In the genomic region with DNA sequence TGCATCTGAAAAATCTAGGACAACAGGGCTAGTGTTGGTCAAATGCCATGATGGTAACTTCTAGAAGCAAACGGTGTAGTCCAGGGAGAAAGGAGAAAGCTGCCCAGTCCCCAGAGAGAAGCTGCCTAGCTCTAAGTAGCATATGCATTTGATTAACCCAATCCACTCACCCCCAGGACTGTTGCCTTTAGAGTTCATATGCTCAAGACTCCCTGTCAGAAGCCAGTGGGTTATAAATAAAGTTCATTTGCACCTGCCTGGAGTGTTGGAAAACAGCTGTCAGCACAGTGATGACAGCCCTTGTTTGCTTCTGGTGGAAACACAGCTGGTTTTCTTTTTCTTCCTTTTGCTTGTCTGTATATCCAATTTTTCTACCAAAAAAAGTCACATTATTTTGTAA, we compare ENCODE assay signal across 17 cellular contexts. TPM values are rescaled to one million over a fixed set of nuclear protein-coding genes. Genes with fewer than 3 reads are reported as not detected.
DNase-seq lines count a peak whose midpoint lies in the region; ATAC-seq, FAIRE-seq and TF ChIP-seq lines count a peak whose summit lies in the region.
"Had no signal": no experiment of that assay in that cellular context is flagged by ENCODE, and none has a peak within 500 bp of the region (broad histone marks: within the 10 kb centered on the region; RNA-seq: fewer than 3 reads in every experiment).

No MANE protein-coding gene starts in this region.

- H3K27ac Mint-ChIP-seq in activated T-cell treated with anti-CD3 and anti-CD28 coated beads, Interleukin-2, amount 50 U/mL, for 24 hours = no peak overlapping the region
- H3K27ac Mint-ChIP-seq in activated naive CD8-positive, alpha-beta T cell treated with anti-CD3 and anti-CD28 coated beads, Interleukin-2, amount 50 U/mL, for 24 hours = no peak overlapping the region
- H3K27ac Mint-ChIP-seq: IgD-negative memory B cell had no signal

- no peak for TF ChIP-seq RAD21 in A549 (conservative IDR thresholded peaks at IDR 0.05 in 1 of 2, IDR thresholded peaks at IDR 0.05 in 1 of 2)
- no peak for TF ChIP-seq RAD21 in IMR-90 (IDR thresholded peaks at IDR 0.05; ENCODE audit: low read length)
- TF ChIP-seq RAD21 in neural cell (conservative IDR thresholded peaks at IDR 0.05) = no peak

- H4K8ac ChIP-seq in IMR-90 (ENCODE audit: low read depth in 2 of 2, low read length in 2 of 2) = peak overlapping the region; percentile 64 to 81

- H3K79me1 ChIP-seq in IMR-90 (ENCODE audit: low read depth in 1 of 2, low read length in 2 of 2) = peaks cover 0 to 11% of the 10 kb centered on the region in 2 experiments; a peak in 2 of 4 replicates

- H3K9me3 ChIP-seq in A549 = no peaks in the 10 kb centered on the region
- peaks cover 3% of the 10 kb centered on the region; the same call in 1 of the 2 replicates for H3K9me3 ChIP-seq in IMR-90 (ENCODE audit: control insufficient read depth, insufficient read depth, low read length)
- H3K9me3 ChIP-seq in endothelial cell of umbilical vein (replicated peaks; ENCODE audit: control insufficient read depth, insufficient read depth, low read length) = no peaks in the 10 kb centered on the region
- no peaks in the 10 kb centered on the region for H3K9me3 ChIP-seq in neural cell (ENCODE audit: low read length)
- H3K9me3 ChIP-seq: thyroid gland had no signal

- no peaks in the 10 kb centered on the region for H3K36me3 Mint-ChIP-seq in activated T-cell treated with anti-CD3 and anti-CD28 coated beads, Interleukin-2, amount 50 U/mL, for 24 hours (ENCODE audit: low read depth)
- H3K36me3 Mint-ChIP-seq in activated naive CD8-positive, alpha-beta T cell treated with anti-CD3 and anti-CD28 coated beads, Interleukin-2, amount 50 U/mL, for 24 hours (ENCODE audit: low read depth) = no peaks in the 10 kb centered on the region
- H3K36me3 Mint-ChIP-seq: IgD-negative memory B cell had no signal

- TF ChIP-seq POLR2A in A549 (IDR thresholded peaks at IDR 0.05; ENCODE audit: low read length) = no peak
- no peak for TF ChIP-seq POLR2A in IMR-90 (IDR thresholded peaks at IDR 0.05; ENCODE audit: low read depth, low read length)
- no peak for TF ChIP-seq POLR2A in endothelial cell of umbilical vein (IDR thresholded peaks at IDR 0.05; ENCODE audit: low read depth, low read length)

- FAIRE-seq in A549 (lab: Jason Lieb, UNC) (no peak), endothelial cell of umbilical vein (lab: Jason Lieb, UNC) (no peak)
- FAIRE-seq: bronchial epithelial cell had no signal

- H3K9me2 ChIP-seq in neural cell (ENCODE audit: insufficient read depth, low read length) = no peaks in the 10 kb centered on the region

- TF ChIP-seq EP300 in A549 (IDR thresholded peaks at IDR 0.05) (no peak), neural cell (conservative IDR thresholded peaks at IDR 0.05; ENCODE audit: poor library complexity, severe bottlenecking) (no peak)

- H3K4me1 Mint-ChIP-seq in activated T-cell treated with anti-CD3 and anti-CD28 coated beads, Interleukin-2, amount 50 U/mL, for 24 hours (ENCODE audit: low read depth) = no peaks in the 10 kb centered on the region
- H3K4me1 Mint-ChIP-seq in activated naive CD8-positive, alpha-beta T cell treated with anti-CD3 and anti-CD28 coated beads, Interleukin-2, amount 50 U/mL, for 24 hours = no peaks in the 10 kb centered on the region

- H3K27me3 Mint-ChIP-seq in activated T-cell treated with anti-CD3 and anti-CD28 coated beads, Interleukin-2, amount 50 U/mL, for 24 hours = peaks cover 13% of the 10 kb centered on the region
- peaks cover 4% of the 10 kb centered on the region for H3K27me3 Mint-ChIP-seq in activated naive CD8-positive, alpha-beta T cell treated with anti-CD3 and anti-CD28 coated beads, Interleukin-2, amount 50 U/mL, for 24 hours

- H2AK9ac ChIP-seq in IMR-90 (replicated peaks; ENCODE audit: low read depth, low read length, poor library complexity) = peak overlapping the region; percentile 56

- intact Hi-C loops in IMR-90 (cut with micrococcal nuclease) (no loop called here), endothelial cell of umbilical vein (cut with micrococcal nuclease) (no loop called here)

- 38% methylated on average over 1 of the region's 1 CpG for WGBS in A549 (ENCODE audit: missing lambda C conversion rate)
- no CpG with 5 or more reads among the region's 1 CpG for WGBS in IMR-90 (ENCODE audit: extremely low coverage in 2 of 2, insufficient read length in 1 of 2), 2 experiments

- H2BK120ac ChIP-seq in IMR-90 (ENCODE audit: low read depth, low read length) = peak overlapping the region; percentile 87

- H3K9me1 ChIP-seq in IMR-90 (ENCODE audit: insufficient read depth, low read length) = peaks cover 15% of the 10 kb centered on the region
- no peaks in the 10 kb centered on the region for H3K9me1 ChIP-seq in endothelial cell of umbilical vein (replicated peaks; ENCODE audit: control insufficient read depth, extremely low read depth, insufficient read depth, low read length)

- H2BK15ac ChIP-seq in IMR-90 (ENCODE audit: low read depth, low read length) = peak overlapping the region; percentile 91; the same call in 1 of the 3 replicates

- H4K5ac ChIP-seq in IMR-90 (ENCODE audit: low read depth, low read length) = peak overlapping the region; percentile 43; the same call in 1 of the 2 replicates

- H3K4me3 Mint-ChIP-seq in activated T-cell treated with anti-CD3 and anti-CD28 coated beads, Interleukin-2, amount 50 U/mL, for 24 hours = no peak overlapping the region
- no peak overlapping the region for H3K4me3 Mint-ChIP-seq in activated naive CD8-positive, alpha-beta T cell treated with anti-CD3 and anti-CD28 coated beads, Interleukin-2, amount 50 U/mL, for 24 hours
- H3K4me3 Mint-ChIP-seq: IgD-negative memory B cell had no signal

- H3K4me1 ChIP-seq in A549 = peaks cover 77% of the 10 kb centered on the region
- H3K4me1 ChIP-seq in IMR-90 (ENCODE audit: control insufficient read depth, insufficient read depth, low read length) = peaks cover 24% of the 10 kb centered on the region
- peaks cover 26% of the 10 kb centered on the region for H3K4me1 ChIP-seq in endothelial cell of umbilical vein (ENCODE audit: control insufficient read depth, extremely low read depth, insufficient read depth, low read length)

- no peaks in the 10 kb centered on the region for H3K79me2 ChIP-seq in endothelial cell of umbilical vein (ENCODE audit: control insufficient read depth, insufficient read depth, low read length)
- H3K79me2 ChIP-seq in neural cell (replicated peaks; ENCODE audit: insufficient read depth, low read length) = no peaks in the 10 kb centered on the region

- peak overlapping the region; percentile 74; the same call in 1 of the 2 replicates for H2AK5ac ChIP-seq in IMR-90 (ENCODE audit: low read depth, low read length)

- no peaks in the 10 kb centered on the region for H3K9me3 Mint-ChIP-seq in activated T-cell treated with anti-CD3 and anti-CD28 coated beads, Interleukin-2, amount 50 U/mL, for 24 hours
- no peaks in the 10 kb centered on the region for H3K9me3 Mint-ChIP-seq in activated naive CD8-positive, alpha-beta T cell treated with anti-CD3 and anti-CD28 coated beads, Interleukin-2, amount 50 U/mL, for 24 hours
- H3K9me3 Mint-ChIP-seq: IgD-negative memory B cell had no signal

- dilution Hi-C loops in IMR-90 (cut with HindIII; ENCODE audit: low sequenced_read_pairs, unreplicated experiment) = no loop called here
- dilution Hi-C loops in endothelial cell of umbilical vein (cut with MboI; ENCODE audit: extremely low pct_ligation_motif_present, low sequenced_read_pairs) = no loop called here

- H3K9ac ChIP-seq in IMR-90 (ENCODE audit: low read depth, low read length) = no peak overlapping the region
- H3K9ac ChIP-seq in endothelial cell of umbilical vein (replicated peaks; ENCODE audit: extremely low read depth, insufficient read depth, low read length) = no peak overlapping the region
- no peak overlapping the region for H3K9ac ChIP-seq in neural cell (ENCODE audit: low read length)

- in situ Hi-C loops in IMR-90 (cut with MboI; ENCODE audit: low sequenced_read_pairs) = no loop called here

- peak overlapping the region; percentile 75 for H3K4ac ChIP-seq in IMR-90 (ENCODE audit: low read depth, low read length)

- TF ChIP-seq CTCF in A549 (IDR thresholded peaks at IDR 0.05) (no peak), IMR-90 (conservative IDR thresholded peaks at IDR 0.05; ENCODE audit: low read depth, low read length) (no peak), endothelial cell of umbilical vein (IDR thresholded peaks at IDR 0.05; ENCODE audit: extremely low read depth in 1 of 2, insufficient read depth in 1 of 2, low read depth in 1 of 2, low read length in 2 of 2) (no peak), neural cell (IDR thresholded peaks at IDR 0.05; ENCODE audit: poor library complexity, severe bottlenecking) (no peak)

- H3K36me3 ChIP-seq in IMR-90 (ENCODE audit: control insufficient read depth, insufficient read depth, low read length) (no peaks in the 10 kb centered on the region), endothelial cell of umbilical vein (ENCODE audit: control insufficient read depth in 2 of 2, extremely low read depth in 1 of 2, insufficient read depth in 2 of 2, low read length in 2 of 2) (no peaks in the 10 kb centered on the region), neural cell (ENCODE audit: insufficient read depth, low read length) (no peaks in the 10 kb centered on the region)
- H3K36me3 ChIP-seq: thyroid gland had no signal

- BruUV-seq in IMR-90 (replicated peaks; lab: Mats Ljungman, UMichigan) = no TSS peak
- BruUV-seq in endothelial cell of umbilical vein (replicated peaks; lab: Mats Ljungman, UMichigan) = no TSS peak

- H4K20me1 ChIP-seq in IMR-90 (ENCODE audit: insufficient read depth, low read length) (no peaks in the 10 kb centered on the region), endothelial cell of umbilical vein (replicated peaks; ENCODE audit: control insufficient read depth, extremely low read depth, insufficient read depth, low read length) (no peaks in the 10 kb centered on the region), neural cell (ENCODE audit: insufficient read depth) (no peaks in the 10 kb centered on the region)

- no peaks in the 10 kb centered on the region for H3F3A ChIP-seq in neural cell (ENCODE audit: insufficient read depth, low read length, poor library complexity, severe bottlenecking)

- DNase-seq in A549 (ENCODE audit: low read depth in 1 of 2, low spot score in 1 of 2) = no peak
- peak; percentile 59 for DNase-seq in IMR-90
- DNase-seq in endothelial cell of umbilical vein (ENCODE audit: low read depth, low spot score) = peak; percentile 8
- no peak for DNase-seq in activated T-cell treated with anti-CD3 and anti-CD28 coated beads, Interleukin-2, amount 50 U/mL, for 24 hours
- no peak for DNase-seq in stimulated activated CD4-positive, alpha-beta T cell treated with anti-CD3 and anti-CD28 coated beads, Interleukin-1b, Interleukin-23, amount 100 ng/mL, for 48 hours
- no peak for DNase-seq in activated naive CD8-positive, alpha-beta T cell treated with anti-CD3 and anti-CD28 coated beads, Interleukin-2, amount 50 U/mL, for 24 hours
- DNase-seq: DMS79; hypothalamus; NCI-H2029; NK-92 treated with Interleukin-12 subunit alpha and Interleukin-12 subunit beta, amount 100 ng/mL, for 24 hours; thyroid gland had no signal

- peak overlapping the region; percentile 89 for H3K4me2 ChIP-seq in A549
- peak overlapping the region; percentile 51; the same call in 1 of the 2 replicates for H3K4me2 ChIP-seq in IMR-90 (ENCODE audit: low read depth, low read length)
- H3K4me2 ChIP-seq in endothelial cell of umbilical vein (ENCODE audit: insufficient read depth, low read length) = no peak overlapping the region
- H3K4me2 ChIP-seq in neural cell (ENCODE audit: low read length) = no peak overlapping the region

- H3K27me3 ChIP-seq in IMR-90 (ENCODE audit: control insufficient read depth, insufficient read depth, low read length) (no peaks in the 10 kb centered on the region), endothelial cell of umbilical vein (ENCODE audit: control insufficient read depth in 2 of 2, insufficient read depth in 2 of 2, low read length in 2 of 2) (no peaks in the 10 kb centered on the region), neural cell (ENCODE audit: insufficient read depth, low read depth, low read length) (no peaks in the 10 kb centered on the region)
- H3K27me3 ChIP-seq: thyroid gland had no signal

- H3K27ac ChIP-seq in A549 (peak overlapping the region; percentile 89 to 93), IMR-90 (ENCODE audit: insufficient read depth, low read length) (peak overlapping the region; percentile 6; the same call in 1 of the 2 replicates), endothelial cell of umbilical vein (ENCODE audit: insufficient read depth, low read depth, low read length) (no peak overlapping the region), neural cell (ENCODE audit: low read length) (no peak overlapping the region)
- H3K27ac ChIP-seq: SK-N-MC had no signal

- H3K56ac ChIP-seq in IMR-90 (ENCODE audit: extremely low read depth, insufficient read depth, low read length) = no peak overlapping the region; the same call in 1 of the 2 replicates

- peak overlapping the region; percentile 70 for H4K91ac ChIP-seq in IMR-90 (ENCODE audit: insufficient read depth, low read depth, low read length)

- H2BK5ac ChIP-seq in IMR-90 (ENCODE audit: low read depth, low read length, poor library complexity, severe bottlenecking) = peak overlapping the region; percentile 73

- ATAC-seq in A549 = no peak
- peak; percentile 53 for ATAC-seq in IMR-90 (ENCODE audit: low read depth)
- ATAC-seq in activated naive CD8-positive, alpha-beta T cell treated with anti-CD3 and anti-CD28 coated beads, Interleukin-2, amount 50 U/mL, for 24 hours = no peak
- no peak for ATAC-seq in HG02759 (IDR thresholded peaks at IDR 0.05; ENCODE audit: unreplicated experiment)

- H3K4me3 ChIP-seq in A549 (no peak overlapping the region), IMR-90 (ENCODE audit: insufficient read depth, low read depth, low read length) (no peak overlapping the region), endothelial cell of umbilical vein (replicated peaks in 1 of 3; ENCODE audit: insufficient read depth in 1 of 3, low read depth in 1 of 3, low read length in 3 of 3) (no peak overlapping the region), neural cell (ENCODE audit: low read length) (no peak overlapping the region)
- H3K4me3 ChIP-seq: SK-N-MC, thyroid gland had no signal

- peak overlapping the region; percentile 6 for H2AFZ ChIP-seq in IMR-90 (replicated peaks; ENCODE audit: low read length, poor library complexity)
- no peak overlapping the region for H2AFZ ChIP-seq in endothelial cell of umbilical vein (ENCODE audit: low read depth, low read length)
- no peak overlapping the region for H2AFZ ChIP-seq in neural cell (ENCODE audit: low read depth, low read length)

- POLR2A ChIA-PET in A549 (lab: Yijun Ruan, JAX) (interaction anchor here (1.1 kb wide), 1 partner anchor 95 kb away, joined by 3 read pairs; a partner anchor contains a TSS), IMR-90 (lab: Charles Lee; ENCODE audit: unreplicated experiment) (interaction anchor here (1.2 kb wide), 1 partner anchor 102 kb away, joined by 3 read pairs; no protein-coding TSS in a partner anchor), endothelial cell of umbilical vein (lab: Charles Lee) (interaction anchor here (0.6 kb wide), 2 partner anchors 62 to 317 kb away, joined by 5 to 6 read pairs; no protein-coding TSS in a partner anchor)

- peak overlapping the region; percentile 87; the same call in 1 of the 2 replicates for H3K23ac ChIP-seq in IMR-90 (ENCODE audit: low read depth, low read length)

- H3K14ac ChIP-seq in IMR-90 (replicated peaks; ENCODE audit: low read depth, low read length) = peak overlapping the region; percentile 90; the same call in 1 of the 2 replicates

- H3K18ac ChIP-seq in IMR-90 (ENCODE audit: low read depth, low read length) = peak overlapping the region; percentile 80; the same call in 1 of the 2 replicates

- CTCF ChIA-PET in A549 (lab: Yijun Ruan, JAX) = interaction anchor here (0.6 to 2.5 kb wide), 9 partner anchors 15 to 336 kb away, joined by 3 to 9 read pairs (median 3); no protein-coding TSS in a partner anchor
- CTCF ChIA-PET in IMR-90 (lab: Yijun Ruan, JAX) = interaction anchor here (0.6 to 1.0 kb wide), 2 partner anchors 8 to 73 kb away, joined by 3 read pairs; no protein-coding TSS in a partner anchor
- CTCF ChIA-PET in endothelial cell of umbilical vein (lab: Charles Lee) = interaction anchor here (1.2 to 2.4 kb wide), 2 partner anchors 17 to 77 kb away, joined by 3 to 10 read pairs; no protein-coding TSS in a partner anchor

- H2BK20ac ChIP-seq in IMR-90 (ENCODE audit: low read depth, low read length) = peak overlapping the region; percentile 89

RNA-seq across cellular contexts. Expression of a gene that starts 2.1 kb away (rescaled TPM):
- polyA plus RNA-seq in A549 (2011; rRNA removed) (17.4 and 38.6 TPM in 2 replicates), A549 (2017; fragmentation: RNase III; extraction: RNeasy Plus Mini Kit Qiagen cat#74134 plus additional on column Dnase treatment) (28.7 to 45.2 TPM (median 32.2 TPM) in 3 replicates), IMR-90 (2012; rRNA removed) (0.60 and 0.67 TPM in 2 replicates), endothelial cell of umbilical vein (not detected in 2 replicates), neural cell (0.30 TPM in 1 of 2 replicates, not detected in the other)
- polyA plus RNA-seq in A549 (2012; cell fraction: cytosol; rRNA removed) = 6.2 and 9.6 TPM in 2 replicates
- polyA plus RNA-seq in A549 (2012; cell fraction: nucleus; rRNA removed) = 5.8 and 6.9 TPM in 2 replicates
- polyA minus RNA-seq in A549 (2011; rRNA and poly(A)+ RNA removed) = 20.8 and 30.0 TPM in 2 replicates
- total RNA-seq in IMR-90 (2012; rRNA removed) (1.1 and 1.6 TPM in 2 replicates), endothelial cell of umbilical vein (not detected in 2 replicates)
- 0.08 and 0.75 TPM in 2 replicates for polyA plus RNA-seq in IMR-90 (2012; cell fraction: cytosol; rRNA removed)
- 0.08 TPM in 1 of 2 replicates, not detected in the other for polyA plus RNA-seq in IMR-90 (2012; cell fraction: nucleus; rRNA removed; ENCODE audit: low replicate concordance)
- polyA plus RNA-seq in endothelial cell of umbilical vein (2011; cell fraction: cytosol; rRNA removed) = not detected in 2 replicates
- polyA plus RNA-seq in endothelial cell of umbilical vein (2011; cell fraction: nucleus; rRNA removed) = not detected in 2 replicates
- not detected in 2 replicates for polyA plus RNA-seq in endothelial cell of umbilical vein (2012)
- polyA minus RNA-seq in endothelial cell of umbilical vein (not detected in 2 replicates), neural cell (not detected in 2 replicates)
- polyA minus RNA-seq in endothelial cell of umbilical vein (2011; cell fraction: cytosol; rRNA and poly(A)+ RNA removed) = not detected
- not detected in 2 replicates for polyA minus RNA-seq in endothelial cell of umbilical vein (2011; cell fraction: nucleus; rRNA and poly(A)+ RNA removed)
- total RNA-seq: bronchial epithelial cell, lung microvascular endothelial cell had no signal
- polyA plus RNA-seq: IgD-negative memory B cell had no signal

Comparison
In these comparisons a context has a peak if more than half of its experiments do, and no peak if none do; other contexts are left out.
1. DNase-seq: peak in IMR-90 (single experiment) and endothelial cell of umbilical vein (single experiment); none in A549 (0 of 2), activated T-cell treated with anti-CD3 and anti-CD28 coated beads, Interleukin-2, amount 50 U/mL, for 24 hours (single experiment), stimulated activated CD4-positive, alpha-beta T cell treated with anti-CD3 and anti-CD28 coated beads, Interleukin-1b, Interleukin-23, amount 100 ng/mL, for 48 hours (single experiment) and activated naive CD8-positive, alpha-beta T cell treated with anti-CD3 and anti-CD28 coated beads, Interleukin-2, amount 50 U/mL, for 24 hours (single experiment).
2. H3K27ac ChIP-seq: peak in A549 (2 of 2) and IMR-90 (single experiment); none in endothelial cell of umbilical vein (single experiment) and neural cell (single experiment).
3. H3K4me2 ChIP-seq: peak in A549 (single experiment) and IMR-90 (single experiment); none in endothelial cell of umbilical vein (single experiment) and neural cell (single experiment).